Comparison of ENCODE assay signal across 11 cellular contexts in the genomic region with DNA sequence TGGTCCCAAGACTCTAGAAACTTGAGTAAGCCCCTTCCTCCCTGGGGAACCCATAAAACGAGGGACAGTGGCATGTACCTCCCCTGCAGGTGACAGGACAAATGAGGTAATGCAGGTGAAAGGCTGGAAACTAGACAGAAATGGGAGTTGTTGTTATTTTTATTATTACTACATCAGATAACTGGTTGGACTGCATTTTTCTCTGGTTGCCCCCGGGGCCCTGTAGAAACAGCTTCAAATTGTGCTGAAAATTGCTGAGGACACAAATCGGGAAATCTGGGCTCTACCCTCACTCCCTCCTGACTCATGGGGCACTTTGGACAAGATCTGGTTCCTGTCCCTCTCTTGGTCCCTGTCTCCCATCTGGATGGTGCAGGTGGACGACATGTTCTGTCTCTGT.
"Had no signal": no experiment of that assay in that cellular context is flagged by ENCODE, and none has a peak within 500 bp of the region (broad histone marks: within the 10 kb centered on the region; RNA-seq: fewer than 3 reads in every experiment).

No MANE protein-coding gene starts in this region.

- H3K4me3 ChIP-seq: body of pancreas, lung, upper lobe of left lung had no signal

- H3K27me3 ChIP-seq: body of pancreas, upper lobe of left lung had no signal

- H3K4me3 Mint-ChIP-seq: activated naive CD4-positive, alpha-beta T cell treated with anti-CD3 and anti-CD28 coated beads, Interleukin-2, amount 50 U/mL, for 24 hours; central memory CD8-positive, alpha-beta T cell; naive thymus-derived CD8-positive, alpha-beta T cell; stimulated activated memory B cell treated with anti-CD40 and anti-IgM and Interleukin-4, amounts not matched to agents 10 μg/mL and 1 μg/mL and 100 μg/mL, for 72 hours; T-helper 2 cell treated with Interferon-gamma antibody and Interleukin-4, amounts not matched to agents 5 μg/mL and 100 μg/mL, for 36 hours had no signal

- H3K27ac ChIP-seq: body of pancreas, epithelial cell of prostate, upper lobe of left lung had no signal

- H3K27ac Mint-ChIP-seq: activated naive CD4-positive, alpha-beta T cell treated with anti-CD3 and anti-CD28 coated beads, Interleukin-2, amount 50 U/mL, for 24 hours; stimulated activated memory B cell treated with anti-CD40 and anti-IgM and Interleukin-4, amounts not matched to agents 10 μg/mL and 1 μg/mL and 100 μg/mL, for 72 hours; T-helper 2 cell treated with Interferon-gamma antibody and Interleukin-4, amounts not matched to agents 5 μg/mL and 100 μg/mL, for 36 hours had no signal

- H3K4me1 Mint-ChIP-seq: activated naive CD4-positive, alpha-beta T cell treated with anti-CD3 and anti-CD28 coated beads, Interleukin-2, amount 50 U/mL, for 24 hours; central memory CD8-positive, alpha-beta T cell; naive thymus-derived CD8-positive, alpha-beta T cell; stimulated activated memory B cell treated with anti-CD40 and anti-IgM and Interleukin-4, amounts not matched to agents 10 μg/mL and 1 μg/mL and 100 μg/mL, for 72 hours had no signal

- H3K9me3 Mint-ChIP-seq: activated naive CD4-positive, alpha-beta T cell treated with anti-CD3 and anti-CD28 coated beads, Interleukin-2, amount 50 U/mL, for 24 hours; central memory CD8-positive, alpha-beta T cell; T-helper 2 cell treated with Interferon-gamma antibody and Interleukin-4, amounts not matched to agents 5 μg/mL and 100 μg/mL, for 36 hours had no signal

- DNase-seq: activated effector memory CD4-positive, alpha-beta T cell treated with Interleukin-2 at 50 U/mL for 16 hours; effector memory CD4-positive, alpha-beta T cell had no signal

- H3K36me3 ChIP-seq: upper lobe of left lung had no signal

- H3K4me1 ChIP-seq: body of pancreas, upper lobe of left lung had no signal

- H3K9me3 ChIP-seq: body of pancreas had no signal
